26 cellular contexts compared by ENCODE assay signal in genomic region chr10:92418221-92418620, GRCh38.
"Had no signal": no experiment of that assay in that cellular context is flagged by ENCODE, and none has a peak within 500 bp of the region (broad histone marks: within the 10 kb centered on the region; RNA-seq: fewer than 3 reads in every experiment).

No MANE protein-coding gene starts in this region.

- H3K27me3 ChIP-seq: heart left ventricle had no signal

- FAIRE-seq: colon, endometrium, endothelial cell of umbilical vein, frontal cortex had no signal

- DNase-seq: colonic mucosa; cortex of kidney; dermis blood vessel endothelial cell; dorsolateral prefrontal cortex; effector CD4-positive, alpha-beta T cell; effector CD8-positive, alpha-beta T cell; effector memory CD4-positive, alpha-beta T cell; effector memory CD8-positive, alpha-beta T cell; erythroblast; esophagus squamous epithelium; foreskin fibroblast; foreskin keratinocyte; foreskin melanocyte; gastrocnemius medialis; glutamatergic neuron; heart left ventricle; heart right ventricle had no signal

- H3K36me3 ChIP-seq: colonic mucosa, esophagus muscularis mucosa, esophagus squamous epithelium, gastrocnemius medialis, gastroesophageal sphincter, heart left ventricle, heart right ventricle had no signal

- H3K27ac Mint-ChIP-seq: dendritic cell treated with granulocyte-macrophage colony-stimulating factor and Interleukin-4, amounts not matched to agents 40 ng/mL and 50 ng/mL, for 4 days; effector memory CD8-positive, alpha-beta T cell had no signal

- H3K4me3 ChIP-seq: colonic mucosa, coronary artery, dorsolateral prefrontal cortex, esophagus muscularis mucosa, esophagus squamous epithelium, gastrocnemius medialis, gastroesophageal sphincter, heart left ventricle, heart right ventricle had no signal

- H3K4me1 ChIP-seq: colonic mucosa, foreskin keratinocyte had no signal

- H3K9me3 ChIP-seq: colonic mucosa, gastrocnemius medialis had no signal

- H3K27ac ChIP-seq: colonic mucosa, coronary artery, dorsolateral prefrontal cortex, epithelial cell of prostate, esophagus muscularis mucosa, esophagus squamous epithelium, foreskin keratinocyte, gastrocnemius medialis, gastroesophageal sphincter, heart left ventricle, heart right ventricle had no signal

- H3K4me3 Mint-ChIP-seq: dendritic cell treated with granulocyte-macrophage colony-stimulating factor and Interleukin-4, amounts not matched to agents 40 ng/mL and 50 ng/mL, for 4 days; effector memory CD8-positive, alpha-beta T cell had no signal
